17 cellular contexts compared by ENCODE assay signal in the genomic region with DNA sequence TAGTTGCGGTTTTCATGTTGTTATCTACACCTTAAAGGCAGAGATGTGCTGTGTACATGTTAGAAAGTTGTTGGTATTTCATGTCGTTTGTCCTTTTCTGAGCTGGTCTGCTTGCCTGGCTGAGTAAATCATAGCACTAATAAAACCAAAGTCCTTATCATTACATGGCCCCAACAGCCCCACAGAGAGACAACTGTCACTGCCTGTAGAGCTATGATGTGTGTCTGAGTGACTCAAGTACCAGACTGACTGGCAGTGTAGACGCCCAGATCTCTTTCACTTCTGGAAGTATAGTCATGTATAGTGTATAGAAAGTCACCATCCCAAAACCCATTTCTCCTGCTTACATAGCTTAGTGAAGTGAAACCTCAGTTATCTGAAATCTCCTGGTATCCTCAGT. TPM values are rescaled to one million over a fixed set of nuclear protein-coding genes. Genes with fewer than 3 reads are reported as not detected.
DNase-seq lines count a peak whose midpoint lies in the region; ATAC-seq, FAIRE-seq and TF ChIP-seq lines count a peak whose summit lies in the region.
"Had no signal": no experiment of that assay in that cellular context is flagged by ENCODE, and none has a peak within 500 bp of the region (broad histone marks: within the 10 kb centered on the region; RNA-seq: fewer than 3 reads in every experiment).

No MANE protein-coding gene starts in this region.

- WGBS in HepG2 (ENCODE audit: low lambda C conversion rate), result 69% methylated on average over 3 of the region's 3 CpGs
- 49% methylated on average over 3 of the region's 3 CpGs for WGBS in right lobe of liver (ENCODE audit: insufficient coverage, low coverage, low lambda C conversion rate, missing lambda C conversion rate)

- POLR2A ChIA-PET in HepG2 (lab: Yijun Ruan, JAX) (interaction anchor here (0.9 kb wide), 2 partner anchors 39 to 41 kb away, joined by 3 read pairs; no protein-coding TSS in a partner anchor), PC-9 (lab: Charles Lee; ENCODE audit: unreplicated experiment) (no interaction called here)

- TF ChIP-seq POLR2A in HepG2 (IDR thresholded peaks at IDR 0.05; ENCODE audit: insufficient read depth in 1 of 2, low read depth in 2 of 2, low read length in 2 of 2) (no peak), right lobe of liver (IDR thresholded peaks at IDR 0.05) (no peak)

- no peaks in the 10 kb centered on the region; a peak in 1 of 5 replicates for H3K27me3 ChIP-seq in HepG2 (ENCODE audit: control insufficient read depth in 1 of 2, insufficient read depth in 2 of 2, low read length in 2 of 2)
- H3K27me3 ChIP-seq in right lobe of liver, result no peaks in the 10 kb centered on the region
- H3K27me3 ChIP-seq in PC-9 (ENCODE audit: insufficient read depth, low read depth), result no peaks in the 10 kb centered on the region
- no peaks in the 10 kb centered on the region for H3K27me3 ChIP-seq in foreskin keratinocyte
- H3K27me3 ChIP-seq: gastroesophageal sphincter had no signal

- ATAC-seq in HepG2 (no peak), right lobe of liver (no peak), foreskin keratinocyte (peak; percentile 56), left cardiac atrium (no peak)
- ATAC-seq: gastroesophageal sphincter, left lung had no signal

- no TSS peak for BruUV-seq in HepG2 (replicated peaks; lab: Mats Ljungman, UMichigan)
- BruUV-seq in PC-9 (replicated peaks; lab: Mats Ljungman, UMichigan), result no TSS peak

- no peaks in the 10 kb centered on the region for H3K27me3 Mint-ChIP-seq in type B pancreatic cell

- no peaks in the 10 kb centered on the region for H3K9me3 ChIP-seq in HepG2 (ENCODE audit: low read length)
- H3K9me3 ChIP-seq in right lobe of liver, result no peaks in the 10 kb centered on the region
- no peaks in the 10 kb centered on the region for H3K9me3 ChIP-seq in PC-9 (ENCODE audit: insufficient read depth, low read depth)
- H3K9me3 ChIP-seq: gastroesophageal sphincter, left lung had no signal

- DNase-seq in HepG2 (ENCODE audit: low spot score), result no peak
- DNase-seq in right lobe of liver, result no peak
- no peak for DNase-seq in PC-9
- DNase-seq in foreskin keratinocyte, result no peak
- no peak for DNase-seq in type B pancreatic cell (ENCODE audit: extremely low spot score, unreplicated experiment)
- no peak for DNase-seq in DMS79 (lab: John Stamatoyannopoulos, UW)
- DNase-seq in D341Med (ENCODE audit: low spot score), result no peak
- DNase-seq in left cardiac atrium, result no peak
- DNase-seq: activated CD4-positive, alpha-beta T cell treated with anti-CD3 and anti-CD28 coated beads, Interleukin-2, amount 10 ng/mL, durations not matched to agents 7 days and 5 days; activated naive CD4-positive, alpha-beta T cell treated with Interleukin-2 at 50 U/mL for 16 hours; C1 segment of cervical spinal cord; left lung; NCI-H1417 treated with DMSO at 0.1 percent for 48 hours; NCI-H524 treated with DMSO at 0.1 percent for 48 hours; nucleus accumbens had no signal

- H3K79me2 ChIP-seq in HepG2 (ENCODE audit: insufficient read depth, low read length) (peaks cover 89% of the 10 kb centered on the region), PC-9 (ENCODE audit: low read depth) (peaks cover 87% of the 10 kb centered on the region)

- H3K4me2 ChIP-seq in HepG2 (ENCODE audit: low read depth, low read length) (peak overlapping the region; percentile 40), PC-9 (peak overlapping the region; percentile 94)

- TF ChIP-seq EP300 in HepG2 (IDR thresholded peaks at IDR 0.05; ENCODE audit: low read depth in 2 of 2, low read length in 2 of 2) (no peak), HepG2 (CRISPR knock-in tag; IDR thresholded peaks at IDR 0.05; ENCODE audit: borderline replicate concordance) (no peak)

- H3K9ac ChIP-seq in HepG2 (ENCODE audit: insufficient read depth, low read depth, low read length), result no peak overlapping the region

- CTCF ChIA-PET in HepG2 (lab: Yijun Ruan, JAX; ENCODE audit: low intra/inter-chr PET ratio, low total read pairs), result no interaction called here
- CTCF ChIA-PET in PC-9 (lab: Charles Lee), result no interaction called here

- peaks cover 60% of the 10 kb centered on the region for H3K4me1 Mint-ChIP-seq in type B pancreatic cell (ENCODE audit: unreplicated experiment)

- FAIRE-seq in HepG2 (lab: Jason Lieb, UNC), result no peak

- H3K4me3 Mint-ChIP-seq in type B pancreatic cell, result peak overlapping the region; percentile 73
- H3K4me3 Mint-ChIP-seq: activated CD4-positive, alpha-beta T cell treated with anti-CD3 and anti-CD28 coated beads, Interleukin-2, amount 10 ng/mL, durations not matched to agents 7 days and 5 days; stimulated activated naive CD8-positive, alpha-beta T cell treated with anti-CD3 and anti-CD28 coated beads, Interleukin-15, Interleukin-2, amounts not matched to agents 100 ng/mL and 50 ng/mL, for 24 hours had no signal

- TF ChIP-seq CTCF in HepG2 (CRISPR knock-in tag; IDR thresholded peaks at IDR 0.05) (no peak), right lobe of liver (IDR thresholded peaks at IDR 0.05) (no peak), PC-9 (conservative IDR thresholded peaks at IDR 0.05) (no peak), foreskin keratinocyte (conservative IDR thresholded peaks at IDR 0.05) (no peak), type B pancreatic cell (conservative IDR thresholded peaks at IDR 0.05) (no peak)

- H3K27ac Mint-ChIP-seq in type B pancreatic cell, result peak overlapping the region; percentile 84
- H3K27ac Mint-ChIP-seq: activated CD4-positive, alpha-beta T cell treated with anti-CD3 and anti-CD28 coated beads, Interleukin-2, amount 10 ng/mL, durations not matched to agents 7 days and 5 days; stimulated activated naive CD8-positive, alpha-beta T cell treated with anti-CD3 and anti-CD28 coated beads, Interleukin-15, Interleukin-2, amounts not matched to agents 100 ng/mL and 50 ng/mL, for 24 hours had no signal

- H3K9me3 Mint-ChIP-seq in type B pancreatic cell, result peaks cover under 1% of the 10 kb centered on the region
- H3K9me3 Mint-ChIP-seq: activated CD4-positive, alpha-beta T cell treated with anti-CD3 and anti-CD28 coated beads, Interleukin-2, amount 10 ng/mL, durations not matched to agents 7 days and 5 days; stimulated activated naive CD8-positive, alpha-beta T cell treated with anti-CD3 and anti-CD28 coated beads, Interleukin-15, Interleukin-2, amounts not matched to agents 100 ng/mL and 50 ng/mL, for 24 hours had no signal

- H3K36me3 Mint-ChIP-seq in type B pancreatic cell, result peaks cover 11% of the 10 kb centered on the region

- in situ Hi-C loops in HepG2 (cut with HindIII; ENCODE audit: extremely low pct_ligation_motif_present, low pct_unique_long_range_greater_than_20kb), result no loop called here

- H3K9me2 ChIP-seq in PC-9 (ENCODE audit: insufficient read depth), result no peaks in the 10 kb centered on the region

- no peak for TF ChIP-seq RAD21 in HepG2 (CRISPR knock-in tag; IDR thresholded peaks at IDR 0.05)

- intact Hi-C loops in HepG2 (cut with micrococcal nuclease; ENCODE audit: unreplicated experiment) (loop anchor here (5.0 kb wide), 1 partner anchor 39 kb away; no protein-coding TSS in a partner anchor), right lobe of liver (cut with DNase I) (no loop called here), PC-9 (cut with micrococcal nuclease; ENCODE audit: unreplicated experiment) (loop anchor here (5.0 kb wide), 1 partner anchor 139 kb away; no protein-coding TSS in a partner anchor), left cardiac atrium (cut with DNase I) (loop anchor here in 1 of 2 donors (10.0 kb wide), 1 partner anchor 132 kb away; no protein-coding TSS in a partner anchor)

- H3K4me1 ChIP-seq in HepG2 (ENCODE audit: insufficient read depth, low read length), result peaks cover 74% of the 10 kb centered on the region
- H3K4me1 ChIP-seq in right lobe of liver, result peaks cover 0 to 51% (median 26%) of the 10 kb centered on the region in 4 donors
- H3K4me1 ChIP-seq in PC-9 (replicated peaks; ENCODE audit: insufficient read depth), result peaks cover 57% of the 10 kb centered on the region
- H3K4me1 ChIP-seq in foreskin keratinocyte, result peaks cover 21% of the 10 kb centered on the region

- H3K36me3 ChIP-seq in HepG2 (replicated peaks in 1 of 2; ENCODE audit: control insufficient read depth in 1 of 2, insufficient read depth in 2 of 2, low read length in 2 of 2) (peaks cover 0 to 3% of the 10 kb centered on the region in 2 experiments; a peak in 1 of 5 replicates), right lobe of liver (no peaks in the 10 kb centered on the region), PC-9 (ENCODE audit: low read depth) (peaks cover 16% of the 10 kb centered on the region; the same call in 1 of the 2 replicates)
- H3K36me3 ChIP-seq: gastroesophageal sphincter, left lung had no signal

- no peak overlapping the region for H3K4me3 ChIP-seq in HepG2 (replicated peaks in 1 of 3; ENCODE audit: insufficient read depth in 1 of 3, low read depth in 2 of 3, low read length in 3 of 3)
- no peak overlapping the region for H3K4me3 ChIP-seq in right lobe of liver
- H3K4me3 ChIP-seq in PC-9, result no peak overlapping the region
- H3K4me3 ChIP-seq: gastroesophageal sphincter, left lung had no signal

- H4K20me1 ChIP-seq in HepG2 (ENCODE audit: insufficient read depth, low read length), result peaks cover 18% of the 10 kb centered on the region
- H4K20me1 ChIP-seq in PC-9 (ENCODE audit: insufficient read depth), result peaks cover 45% of the 10 kb centered on the region

- H3K27ac ChIP-seq in HepG2 (ENCODE audit: extremely low read length, insufficient read depth, low read length), result peak overlapping the region; percentile 16
- no peak overlapping the region for H3K27ac ChIP-seq in right lobe of liver
- 0 out of 2 replicates have a peak overlapping the region, but pooled peaks have one; percentile 4 for H3K27ac ChIP-seq in PC-9
- no peak overlapping the region for H3K27ac ChIP-seq in foreskin keratinocyte
- H3K27ac ChIP-seq: gastroesophageal sphincter, left lung had no signal

- H2AFZ ChIP-seq in HepG2 (ENCODE audit: low read length) (no peak overlapping the region), PC-9 (no peak overlapping the region)

- H3F3A ChIP-seq in PC-9 (ENCODE audit: insufficient read depth, low read depth), result peaks cover 3% of the 10 kb centered on the region

RNA-seq across cellular contexts. Expression of a gene that starts 4.3 kb away (rescaled TPM):
- total RNA-seq in HepG2 (2016; rRNA removed; fragmentation: Illumina TruSeq; extraction: Trizol) (38.3 and 49.0 TPM in 2 replicates), right lobe of liver (10 to 100 TPM; 11.7 to 18.0 (median 14.0) TPM), PC-9 (2021) (20.9 and 21.0 TPM in 2 replicates), foreskin keratinocyte (18.7 and 20.8 TPM in 2 replicates), type B pancreatic cell (ENCODE audit: low replicate concordance) (30.2 and 52.8 TPM in 2 replicates), left cardiac atrium (10 to 100 TPM; 15.4 to 16.5 TPM)
- total RNA-seq in HepG2 (2016; cell fraction: cytosol; rRNA removed; fragmentation: Illumina TruSeq; extraction: Trizol; ENCODE audit: low read depth), result 5.6 and 6.6 TPM in 2 replicates
- 37.6 and 47.6 TPM in 2 replicates for total RNA-seq in HepG2 (2016; cell fraction: insoluble cytoplasmic fraction; rRNA removed; fragmentation: Illumina TruSeq; extraction: Trizol)
- 27.3 and 28.4 TPM in 2 replicates for total RNA-seq in HepG2 (2016; cell fraction: membrane; rRNA removed; fragmentation: Illumina TruSeq; extraction: Trizol)
- total RNA-seq in HepG2 (2016; cell fraction: nucleus; rRNA removed; fragmentation: Illumina TruSeq; extraction: Trizol), result 30.4 and 31.8 TPM in 2 replicates
- polyA plus RNA-seq in HepG2 (2011; rRNA removed) (16.4 and 18.6 TPM in 2 replicates), foreskin keratinocyte (5.7 and 5.8 TPM in 2 replicates)
- polyA plus RNA-seq in HepG2 (2011; cell fraction: cytosol; rRNA removed), result 12.9 and 16.3 TPM in 2 replicates
- 11.7 and 13.4 TPM in 2 replicates for polyA plus RNA-seq in HepG2 (2011; cell fraction: nucleus; rRNA removed)
- 16.0 and 19.4 TPM in 2 replicates for polyA plus RNA-seq in HepG2 (2012)
- 3.9 and 4.2 TPM in 2 replicates for polyA plus RNA-seq in HepG2 (2016; cell fraction: cytosol; fragmentation: Illumina TruSeq; extraction: Trizol; ENCODE audit: low read depth)
- polyA plus RNA-seq in HepG2 (2016; cell fraction: insoluble cytoplasmic fraction; fragmentation: Illumina TruSeq; extraction: Trizol; ENCODE audit: low read depth), result 29.0 and 32.7 TPM in 2 replicates
- polyA plus RNA-seq in HepG2 (2016; cell fraction: membrane; fragmentation: Illumina TruSeq; extraction: Trizol; ENCODE audit: low read depth), result 13.0 and 13.4 TPM in 2 replicates
- polyA plus RNA-seq in HepG2 (2016; cell fraction: nucleus; fragmentation: Illumina TruSeq; extraction: Trizol; ENCODE audit: insufficient read depth, low read depth), result 29.4 and 30.4 TPM in 2 replicates
- 25.5 and 66.8 TPM in 2 replicates for polyA minus RNA-seq in HepG2 (2011; rRNA and poly(A)+ RNA removed; ENCODE audit: low replicate concordance)
- 23.0 and 28.6 TPM in 2 replicates for polyA minus RNA-seq in HepG2 (2011; cell fraction: cytosol; rRNA and poly(A)+ RNA removed)
- polyA minus RNA-seq in HepG2 (2011; cell fraction: nucleus; rRNA and poly(A)+ RNA removed), result 53.8 and 56.2 TPM in 2 replicates

Comparison
In these comparisons a context has a peak if more than half of its experiments do, and no peak if none do; other contexts are left out.
1. H3K27ac ChIP-seq: peak in HepG2 (single experiment) and PC-9 (single experiment); none in right lobe of liver (0 of 3) and foreskin keratinocyte (single experiment).
2. intact Hi-C loops: an anchor here in HepG2 (5.0 kb wide) and PC-9 (5.0 kb wide); none called in right lobe of liver.